ENCODE assay signal across 9 cellular contexts in genomic region chr9:34562136-34562745, GRCh38. TPM values are rescaled to one million over a fixed set of nuclear protein-coding genes. Genes with fewer than 3 reads are reported as not detected.
DNase-seq lines count a peak whose midpoint lies in the region; ATAC-seq and TF ChIP-seq lines count a peak whose summit lies in the region.
"Had no signal": no experiment of that assay in that cellular context is flagged by ENCODE, and none has a peak within 500 bp of the region (broad histone marks: within the 10 kb centered on the region; RNA-seq: fewer than 3 reads in every experiment).

No MANE protein-coding gene starts in this region.

- no peak for DNase-seq in AG09319 (ENCODE audit: extremely low read depth, low read depth)
- peak; percentile 64 for DNase-seq in activated CD8-positive, alpha-beta T cell treated with anti-CD3 and anti-CD28 coated beads for 36 hours
- DNase-seq in kidney epithelial cell (ENCODE audit: low read depth) = no peak
- DNase-seq in vagina (ENCODE audit: extremely low spot score in 2 of 2) = no peak
- DNase-seq: activated gamma-delta T cell treated with Interleukin-2 at 50 U/mL for 16 hours had no signal

- TF ChIP-seq CTCF in AG09319 (IDR thresholded peaks at IDR 0.05; ENCODE audit: low read depth, low read length) = peak; percentile 40
- peak; percentile 81 for TF ChIP-seq CTCF in GM12872 (IDR thresholded peaks at IDR 0.05; ENCODE audit: insufficient read depth, low read depth, low read length)
- TF ChIP-seq CTCF in activated CD8-positive, alpha-beta T cell treated with anti-CD3 and anti-CD28 coated beads for 36 hours (IDR thresholded peaks at IDR 0.05) = peak; percentile 85
- peak; percentile 62 for TF ChIP-seq CTCF in kidney epithelial cell (IDR thresholded peaks at IDR 0.05; ENCODE audit: insufficient read depth, low read length, poor library complexity, severe bottlenecking)
- no peak for TF ChIP-seq CTCF in vagina (IDR thresholded peaks at IDR 0.05)

- H3K4me1 ChIP-seq in vagina = peaks cover 22% of the 10 kb centered on the region

- H3K27ac Mint-ChIP-seq in activated CD8-positive, alpha-beta T cell treated with anti-CD3 and anti-CD28 coated beads for 36 hours = no peak overlapping the region

- no peaks in the 10 kb centered on the region for H3K9me3 Mint-ChIP-seq in activated CD8-positive, alpha-beta T cell treated with anti-CD3 and anti-CD28 coated beads for 36 hours

- H3K27ac ChIP-seq in vagina = no peak overlapping the region

- no peaks in the 10 kb centered on the region for H3K9me3 ChIP-seq in vagina

- POLR2A ChIA-PET in activated CD8-positive, alpha-beta T cell treated with anti-CD3 and anti-CD28 coated beads for 36 hours (lab: Charles Lee) = interaction anchor here (0.8 kb wide), 1 partner anchor 21 kb away, joined by 3 read pairs; no protein-coding TSS in a partner anchor

- peak; percentile 56 for ATAC-seq in activated CD8-positive, alpha-beta T cell treated with anti-CD3 and anti-CD28 coated beads for 36 hours
- ATAC-seq in GM19467 (IDR thresholded peaks at IDR 0.05; ENCODE audit: unreplicated experiment) = no peak
- ATAC-seq in GM18858 (IDR thresholded peaks at IDR 0.05; ENCODE audit: unreplicated experiment) = no peak
- no peak for ATAC-seq in HG02678 (IDR thresholded peaks at IDR 0.05; ENCODE audit: unreplicated experiment)

- CTCF ChIA-PET in activated CD8-positive, alpha-beta T cell treated with anti-CD3 and anti-CD28 coated beads for 36 hours (lab: Charles Lee) = interaction anchor here (0.8 to 4.1 kb wide), 12 partner anchors 9 to 53 kb away, joined by 3 to 43 read pairs (median 6); no protein-coding TSS in a partner anchor

- intact Hi-C loops in activated CD8-positive, alpha-beta T cell treated with anti-CD3 and anti-CD28 coated beads for 36 hours (cut with micrococcal nuclease) = no loop called here
- intact Hi-C loops in vagina (cut with DNase I) = no loop called here

- H3K27me3 ChIP-seq in kidney epithelial cell (ENCODE audit: control insufficient read depth, insufficient read depth, low read length) (peaks cover 61% of the 10 kb centered on the region), vagina (no peaks in the 10 kb centered on the region)

- no peaks in the 10 kb centered on the region for H3K36me3 ChIP-seq in kidney epithelial cell (ENCODE audit: control insufficient read depth, insufficient read depth, low read length)
- H3K36me3 ChIP-seq in vagina = peaks cover 0 to 5% of the 10 kb centered on the region in 2 donors

- H3K36me3 Mint-ChIP-seq in activated CD8-positive, alpha-beta T cell treated with anti-CD3 and anti-CD28 coated beads for 36 hours (ENCODE audit: low read depth) = no peaks in the 10 kb centered on the region

- no peaks in the 10 kb centered on the region for H3K4me1 Mint-ChIP-seq in activated CD8-positive, alpha-beta T cell treated with anti-CD3 and anti-CD28 coated beads for 36 hours (ENCODE audit: low read depth)

- H3K4me3 Mint-ChIP-seq in activated CD8-positive, alpha-beta T cell treated with anti-CD3 and anti-CD28 coated beads for 36 hours = no peak overlapping the region

- H3K4me3 ChIP-seq in kidney epithelial cell (ENCODE audit: low read depth, low read length) (no peak overlapping the region), vagina (no peak overlapping the region)

- TF ChIP-seq POLR2A in vagina (IDR thresholded peaks at IDR 0.05) = no peak

- peaks cover 37% of the 10 kb centered on the region for H3K27me3 Mint-ChIP-seq in activated CD8-positive, alpha-beta T cell treated with anti-CD3 and anti-CD28 coated beads for 36 hours

RNA-seq across cellular contexts. Expression of gene CNTFR, which starts 27.3 kb away (rescaled TPM):
- total RNA-seq in activated CD8-positive, alpha-beta T cell treated with anti-CD3 and anti-CD28 coated beads for 36 hours = not detected
- 0.27 and 1.1 TPM in 2 replicates for total RNA-seq in kidney epithelial cell
- 8.3 TPM for total RNA-seq in vagina

RNA-seq across cellular contexts. Expression of gene ENHO, which starts 39.5 kb away (rescaled TPM):
- total RNA-seq in activated CD8-positive, alpha-beta T cell treated with anti-CD3 and anti-CD28 coated beads for 36 hours = not detected
- total RNA-seq in kidney epithelial cell (1.5 TPM in 1 of 2 replicates, not detected in the other), vagina (not detected)

RNA-seq across cellular contexts. Expression of gene RPP25L, which starts 49.7 kb away (rescaled TPM):
- total RNA-seq in activated CD8-positive, alpha-beta T cell treated with anti-CD3 and anti-CD28 coated beads for 36 hours = 10 to 100 TPM; 37.9 to 38.7 TPM
- total RNA-seq in kidney epithelial cell = 31.5 and 34.0 TPM in 2 replicates
- 31.4 TPM for total RNA-seq in vagina

RNA-seq across cellular contexts. Expression of gene DCTN3, which starts 58.1 kb away (rescaled TPM):
- 10 to 100 TPM; 52.7 to 61.0 TPM for total RNA-seq in activated CD8-positive, alpha-beta T cell treated with anti-CD3 and anti-CD28 coated beads for 36 hours
- total RNA-seq in kidney epithelial cell = 92.7 and 128 TPM in 2 replicates
- 78.6 TPM for total RNA-seq in vagina

Comparison
In these comparisons a context has a peak if more than half of its experiments do, and no peak if none do; other contexts are left out.
1. CTCF ChIP-seq: peak in AG09319 (single experiment), GM12872 (single experiment), activated CD8-positive, alpha-beta T cell treated with anti-CD3 and anti-CD28 coated beads for 36 hours (single experiment) and kidney epithelial cell (single experiment); none in vagina (0 of 3).